ENCODE assay signal across 8 cellular contexts in genomic region chr6:125363360-125364121, GRCh38.
A peak's percentile ranks its signal among the peaks of the same experiment; 100 is the strongest.
DNase-seq lines count a peak whose midpoint lies in the region; ATAC-seq and TF ChIP-seq lines count a peak whose summit lies in the region.

No MANE protein-coding gene starts in this region.

- H3K27ac ChIP-seq in tibial nerve: peak overlapping the region in 2 of 4 donors; percentile 26 to 75

- no peaks in the 10 kb centered on the region for H3K9me3 ChIP-seq in tibial nerve

- peaks cover 0 to 18% (median 2%) of the 10 kb centered on the region in 4 donors for H3K4me1 ChIP-seq in tibial nerve

- no peaks in the 10 kb centered on the region for H3K27me3 ChIP-seq in tibial nerve

- TF ChIP-seq POLR2A in tibial nerve (IDR thresholded peaks at IDR 0.05): no peak

- TF ChIP-seq CTCF in epithelial cell of esophagus (IDR thresholded peaks at IDR 0.05; ENCODE audit: insufficient read depth, low read depth, low read length, missing control alignments): no peak
- no peak for TF ChIP-seq CTCF in tibial nerve (IDR thresholded peaks at IDR 0.05)

- 6 to 8% methylated on average over 26 to 28 of the region's 43 CpGs for WGBS in tibial nerve, 2 donors

- H3K36me3 ChIP-seq in tibial nerve: no peaks in the 10 kb centered on the region

- DNase-seq in ELF-1 (ENCODE audit: low read depth, low spot score) (peak; percentile 96), NCI-H510A (lab: John Stamatoyannopoulos, UW) (peak; percentile 52), epithelial cell of esophagus (ENCODE audit: low read depth) (peak; percentile 24), lung microvascular endothelial cell (ENCODE audit: low read depth in 2 of 2) (peak; percentile 48 to 77), tibial nerve (ENCODE audit: low spot score in 2 of 2) (peak; percentile 50 to 57), GF-D8 (lab: John Stamatoyannopoulos, UW) (no peak), T-helper 1 cell (no peak)

- H3K4me3 ChIP-seq in epithelial cell of esophagus (ENCODE audit: low read length) (peak overlapping the region; percentile 41), tibial nerve (peak overlapping the region; percentile 12 to 57 (median 37))

- TF ChIP-seq EP300 in tibial nerve (IDR thresholded peaks at IDR 0.05): peak in 1 of 2 donors; percentile 53

- no peak for ATAC-seq in GM21576 (IDR thresholded peaks at IDR 0.05; ENCODE audit: unreplicated experiment)

Comparison
In these comparisons a context has a peak if more than half of its experiments do, and no peak if none do; other contexts are left out.
1. DNase-seq: peak in ELF-1 (single experiment), NCI-H510A (single experiment), epithelial cell of esophagus (single experiment), lung microvascular endothelial cell (2 of 2) and tibial nerve (2 of 2); none in GF-D8 (single experiment) and T-helper 1 cell (0 of 5).